Comparison of ENCODE assay signal across 8 cellular contexts in genomic region chr2:174492963-174493431, GRCh38. TPM values are rescaled to one million over a fixed set of nuclear protein-coding genes. Genes with fewer than 3 reads are reported as not detected.
DNase-seq lines count a peak whose midpoint lies in the region; FAIRE-seq and TF ChIP-seq lines count a peak whose summit lies in the region.

No MANE protein-coding gene starts in this region.

- FAIRE-seq in GM12892 (lab: Jason Lieb, UNC), result peak; percentile 89

- H3K4me1 ChIP-seq in GM23248 (ENCODE audit: insufficient read depth) (no peaks in the 10 kb centered on the region), uterus (no peaks in the 10 kb centered on the region)

- intact Hi-C loops in uterus (cut with DNase I; ENCODE audit: low total_unique reads), result no loop called here

- DNase-seq in GM12892 (ENCODE audit: insufficient read length) (peak; percentile 29), GM23248 (no peak), NAMALWA (ENCODE audit: low spot score) (peak; percentile 64), glutamatergic neuron (no peak), uterus (no peak), NCI-H1105 (lab: John Stamatoyannopoulos, UW) (no peak)
- peak; percentile 43 for DNase-seq in activated gamma-delta T cell treated with anti-CD3 and anti-CD28 coated beads, Interleukin-2, amount 50 U/mL, for 16 hours (ENCODE audit: low read depth)
- DNase-seq in stimulated activated CD4-positive, alpha-beta T cell treated with anti-CD3 and anti-CD28 coated beads, Interleukin-12 subunit alpha, Interleukin-12 subunit beta, amount 100 ng/mL, for 4 hours, result peak; percentile 33

- peak overlapping the region; percentile 33; the same call in 1 of the 2 replicates for H2AFZ ChIP-seq in GM23248

- H3K36me3 ChIP-seq in GM23248 (ENCODE audit: low read depth) (no peaks in the 10 kb centered on the region), uterus (no peaks in the 10 kb centered on the region)

- H3K27me3 Mint-ChIP-seq in glutamatergic neuron (ENCODE audit: unreplicated experiment), result no peaks in the 10 kb centered on the region

- H4K20me1 ChIP-seq in GM23248 (ENCODE audit: insufficient read depth), result no peaks in the 10 kb centered on the region

- no peaks in the 10 kb centered on the region for H3K79me2 ChIP-seq in GM23248 (ENCODE audit: insufficient read depth)

- H3K9me2 ChIP-seq in GM23248 (ENCODE audit: insufficient read depth), result no peaks in the 10 kb centered on the region

- no peak for TF ChIP-seq CTCF in glutamatergic neuron (IDR thresholded peaks at IDR 0.05; ENCODE audit: partially characterized antibody, unreplicated experiment)
- TF ChIP-seq CTCF in uterus (IDR thresholded peaks at IDR 0.05), result no peak

- in situ Hi-C loops in GM23248 (cut with MboI), result no loop called here

- no peak overlapping the region for H3K27ac Mint-ChIP-seq in glutamatergic neuron (ENCODE audit: unreplicated experiment)

- no peaks in the 10 kb centered on the region for H3K36me3 Mint-ChIP-seq in glutamatergic neuron (ENCODE audit: unreplicated experiment)

- no peaks in the 10 kb centered on the region for H3K9me3 Mint-ChIP-seq in glutamatergic neuron (ENCODE audit: unreplicated experiment)

- WGBS in GM23248 (ENCODE audit: low coverage in 1 of 2, low lambda C conversion rate in 2 of 2, missing lambda C conversion rate in 2 of 2), 2 experiments, result 75% methylated on average over 7 of the region's 7 CpGs

- no peaks in the 10 kb centered on the region for H3F3A ChIP-seq in GM23248 (ENCODE audit: insufficient read depth)

- H3K27me3 ChIP-seq in GM23248 (replicated peaks; ENCODE audit: insufficient read depth) (peaks cover 3% of the 10 kb centered on the region; the same call in 1 of the 2 replicates), uterus (no peaks in the 10 kb centered on the region)

- no peak overlapping the region for H3K9ac ChIP-seq in GM23248

- H3K4me3 ChIP-seq in GM23248 (no peak overlapping the region), uterus (no peak overlapping the region)

- H3K4me3 Mint-ChIP-seq in glutamatergic neuron (ENCODE audit: unreplicated experiment), result no peak overlapping the region

- H3K27ac ChIP-seq in GM23248, result no peak overlapping the region
- no peak overlapping the region for H3K27ac ChIP-seq in uterus

- TF ChIP-seq POLR2A in GM12892 (IDR thresholded peaks at IDR 0.05; ENCODE audit: low read depth, low read length), result no peak
- TF ChIP-seq POLR2A in uterus (IDR thresholded peaks at IDR 0.05), result no peak

- peaks cover 8% of the 10 kb centered on the region for H3K4me1 Mint-ChIP-seq in glutamatergic neuron (ENCODE audit: low read depth, unreplicated experiment)

- H3K9me3 ChIP-seq in GM23248 (ENCODE audit: low read depth) (no peaks in the 10 kb centered on the region), uterus (no peaks in the 10 kb centered on the region)

- H3K4me2 ChIP-seq in GM23248 (ENCODE audit: unreplicated experiment), result no peak overlapping the region

RNA-seq across cellular contexts. Expression of gene GPR155, which starts 6.2 kb away (rescaled TPM):
- 1.7 TPM for polyA plus RNA-seq in GM12892 (2012; ENCODE audit: missing spikeins)
- total RNA-seq in GM23248 (2014; rRNA removed; shearing (Covaris generic)), result 3.4 and 3.8 TPM in 2 replicates
- polyA plus RNA-seq in GM23248 (2016; fragmentation: Nextera tagmentation; extraction: Ambion mirVana), result 2.6 and 3.2 TPM in 2 replicates
- 51.1 TPM for total RNA-seq in glutamatergic neuron (ENCODE audit: unreplicated experiment)
- total RNA-seq in uterus, result 1 to 10 TPM; 2.3 to 6.6 (median 4.6) TPM

Comparison
In these comparisons a context has a peak if more than half of its experiments do, and no peak if none do; other contexts are left out.
1. DNase-seq: peak in GM12892 (single experiment), NAMALWA (single experiment), activated gamma-delta T cell treated with anti-CD3 and anti-CD28 coated beads, Interleukin-2, amount 50 U/mL, for 16 hours (single experiment) and stimulated activated CD4-positive, alpha-beta T cell treated with anti-CD3 and anti-CD28 coated beads, Interleukin-12 subunit alpha, Interleukin-12 subunit beta, amount 100 ng/mL, for 4 hours (single experiment); none in GM23248 (single experiment), glutamatergic neuron (single experiment), uterus (0 of 2) and NCI-H1105 (single experiment).